Comparison of ENCODE assay signal across 25 cellular contexts in genomic region chr1:22313321-22313720, GRCh38.
DNase-seq lines count a peak whose midpoint lies in the region; ATAC-seq, FAIRE-seq and TF ChIP-seq lines count a peak whose summit lies in the region.
"Had no signal": no experiment of that assay in that cellular context is flagged by ENCODE, and none has a peak within 500 bp of the region (broad histone marks: within the 10 kb centered on the region; RNA-seq: fewer than 3 reads in every experiment).

No MANE protein-coding gene starts in this region.

- H3K23ac ChIP-seq in neuronal stem cell (ENCODE audit: low read depth, low read length, poor library complexity) = peak overlapping the region; percentile 76

- H3K4me3 Mint-ChIP-seq in CD8-positive, alpha-beta memory T cell = no peak overlapping the region
- H3K4me3 Mint-ChIP-seq: B cell; CD8-positive, alpha-beta T cell; GM23338; HFFc6; IgD-negative memory B cell had no signal

- H3K4ac ChIP-seq in neuronal stem cell (ENCODE audit: low read length) = no peak overlapping the region

- H3K27ac Mint-ChIP-seq in CD8-positive, alpha-beta memory T cell = no peak overlapping the region
- H3K27ac Mint-ChIP-seq: B cell; CD8-positive, alpha-beta T cell; GM23338; HFFc6 had no signal

- no peak overlapping the region for H2BK15ac ChIP-seq in neuronal stem cell (ENCODE audit: low read length)

- FAIRE-seq in kidney (lab: Jason Lieb, UNC) = no peak
- FAIRE-seq: GM12878, GM19239, HTR-8/SVneo had no signal

- no peak overlapping the region for H4K8ac ChIP-seq in neuronal stem cell (ENCODE audit: low read depth, low read length)

- H3K36me3 Mint-ChIP-seq in CD8-positive, alpha-beta memory T cell = no peaks in the 10 kb centered on the region
- H3K36me3 Mint-ChIP-seq: CD8-positive, alpha-beta T cell; IgD-negative memory B cell had no signal

- TF ChIP-seq CTCF in kidney (IDR thresholded peaks at IDR 0.05; ENCODE audit: borderline replicate concordance, extremely low read depth, insufficient read depth) (no peak), vagina (IDR thresholded peaks at IDR 0.05) (no peak)

- H3K9me3 Mint-ChIP-seq in CD8-positive, alpha-beta memory T cell = peaks cover 0 to 7% (median 4%) of the 10 kb centered on the region in 5 donors
- H3K9me3 Mint-ChIP-seq: CD8-positive, alpha-beta T cell; GM23338; HFFc6 had no signal

- no peak overlapping the region for H3K27ac ChIP-seq in kidney (ENCODE audit: low read depth in 2 of 2, low read length in 2 of 2)
- H3K27ac ChIP-seq in neuronal stem cell (replicated peaks; ENCODE audit: low read length) = no peak overlapping the region
- H3K27ac ChIP-seq in vagina = no peak overlapping the region
- H3K27ac ChIP-seq in CD8-positive, alpha-beta memory T cell (ENCODE audit: low read depth, low read length) = no peak overlapping the region
- H3K27ac ChIP-seq: BLaER1 treated with 17β-estradiol and CSF1 and Interleukin-3, amounts not matched to agents 10 nM and 100 nM had no signal

- no peaks in the 10 kb centered on the region for H3K79me1 ChIP-seq in neuronal stem cell (ENCODE audit: low read depth, low read length)

- intact Hi-C loops in kidney (cut with DNase I) (no loop called here), vagina (cut with DNase I) (no loop called here), Right ventricle myocardium inferior (cut with DNase I) (no loop called here)

- no peak overlapping the region for H2AK5ac ChIP-seq in neuronal stem cell (ENCODE audit: low read depth, low read length)

- H3K4me3 ChIP-seq in kidney (ENCODE audit: low read length in 2 of 2) = no peak overlapping the region
- H3K4me3 ChIP-seq in neuronal stem cell (ENCODE audit: low read length in 2 of 2) = no peak overlapping the region
- no peak overlapping the region for H3K4me3 ChIP-seq in vagina
- H3K4me3 ChIP-seq in CD8-positive, alpha-beta memory T cell (ENCODE audit: low read length) = no peak overlapping the region
- H3K4me3 ChIP-seq: BLaER1 treated with 17β-estradiol and CSF1 and Interleukin-3, amounts not matched to agents 10 nM and 100 nM; GM12878; GM23338 had no signal

- H3K27me3 ChIP-seq in neuronal stem cell (ENCODE audit: control insufficient read depth in 3 of 3, insufficient read depth in 3 of 3, low read depth in 1 of 3, low read length in 3 of 3) (no peaks in the 10 kb centered on the region), vagina (no peaks in the 10 kb centered on the region)
- no peaks in the 10 kb centered on the region for H3K27me3 ChIP-seq in CD8-positive, alpha-beta memory T cell (ENCODE audit: insufficient read depth, low read length, poor library complexity, severe bottlenecking)
- H3K27me3 ChIP-seq: BLaER1 treated with 17β-estradiol and CSF1 and Interleukin-3, amounts not matched to agents 10 nM and 100 nM had no signal

- no peak overlapping the region for H2AFZ ChIP-seq in neuronal stem cell (ENCODE audit: low read length)
- H2AFZ ChIP-seq: GM23338 had no signal

- DNase-seq in activated CD8-positive, alpha-beta memory T cell treated with anti-CD3 and anti-CD28 coated beads for 24 hours = peak; percentile 30
- DNase-seq in activated CD8-positive, alpha-beta memory T cell treated with anti-CD3 and anti-CD28 coated beads, Interleukin-2, amount 50 U/mL, for 48 hours = no peak
- peak; percentile 38 for DNase-seq in kidney
- no peak for DNase-seq in neuronal stem cell (ENCODE audit: low spot score)
- DNase-seq in vagina (ENCODE audit: extremely low spot score in 2 of 2) = peak; percentile 47 to 52
- no peak for DNase-seq in activated CD4-positive, alpha-beta T cell treated with anti-CD3 and anti-CD28 coated beads for 48 hours
- DNase-seq in CD8-positive, alpha-beta memory T cell = no peak
- no peak for DNase-seq in Right ventricle myocardium inferior (ENCODE audit: missing footprints)
- DNase-seq: 8988T, COR-L47, DMS 273 treated with DMSO at 0.1 percent for 48 hours, DMS53, DND-41, EL, H7, HFFc6 had no signal

- H2BK5ac ChIP-seq in neuronal stem cell (ENCODE audit: low read length) = no peak overlapping the region

- CTCF ChIA-PET in CD8-positive, alpha-beta memory T cell (lab: Charles Lee) = no interaction called here

- H4K91ac ChIP-seq in neuronal stem cell (ENCODE audit: low read depth, low read length, poor library complexity) = no peak overlapping the region

- TF ChIP-seq POLR2A in vagina (IDR thresholded peaks at IDR 0.05) = no peak

- peak overlapping the region; percentile 77 for H3K18ac ChIP-seq in neuronal stem cell (ENCODE audit: low read length)

- no peaks in the 10 kb centered on the region for H3K4me1 ChIP-seq in kidney (ENCODE audit: control insufficient read depth in 1 of 2, insufficient read depth in 1 of 2, low read depth in 1 of 2, low read length in 2 of 2)
- H3K4me1 ChIP-seq in neuronal stem cell (ENCODE audit: control insufficient read depth in 2 of 2, insufficient read depth in 1 of 2, low read depth in 1 of 2, low read length in 2 of 2) = peaks cover 4 to 7% of the 10 kb centered on the region in 2 donors
- no peaks in the 10 kb centered on the region for H3K4me1 ChIP-seq in vagina
- H3K4me1 ChIP-seq in CD8-positive, alpha-beta memory T cell (ENCODE audit: insufficient read depth, low read length) = no peaks in the 10 kb centered on the region

- H2BK120ac ChIP-seq in neuronal stem cell (ENCODE audit: low read depth, low read length) = no peak overlapping the region

- POLR2A ChIA-PET in CD8-positive, alpha-beta memory T cell (lab: Charles Lee) = no interaction called here

- no CpG with 5 or more reads among the region's 8 CpGs for WGBS in neuronal stem cell (ENCODE audit: extremely low coverage in 2 of 2, insufficient read length in 2 of 2, insufficient replicate concordance in 1 of 2), 2 donors

- H3K36me3 ChIP-seq in kidney (ENCODE audit: control insufficient read depth in 1 of 2, insufficient read depth in 2 of 2, low read length in 2 of 2) (no peaks in the 10 kb centered on the region), neuronal stem cell (replicated peaks in 1 of 2; ENCODE audit: control insufficient read depth in 2 of 2, insufficient read depth in 2 of 2, low read length in 2 of 2) (no peaks in the 10 kb centered on the region), vagina (no peaks in the 10 kb centered on the region)
- H3K36me3 ChIP-seq in CD8-positive, alpha-beta memory T cell (ENCODE audit: insufficient read depth, low read length) = no peaks in the 10 kb centered on the region
- H3K36me3 ChIP-seq: BLaER1 treated with 17β-estradiol and CSF1 and Interleukin-3, amounts not matched to agents 10 nM and 100 nM had no signal

- no peaks in the 10 kb centered on the region for H3K4me1 Mint-ChIP-seq in CD8-positive, alpha-beta memory T cell
- H3K4me1 Mint-ChIP-seq: B cell, IgD-negative memory B cell had no signal

- H3K9me3 ChIP-seq in kidney (ENCODE audit: control insufficient read depth in 1 of 2, low read length in 2 of 2) (no peaks in the 10 kb centered on the region), neuronal stem cell (replicated peaks in 1 of 2; ENCODE audit: control insufficient read depth in 2 of 2, insufficient read depth in 1 of 2, low read depth in 1 of 2, low read length in 2 of 2) (no peaks in the 10 kb centered on the region), vagina (no peaks in the 10 kb centered on the region)
- no peaks in the 10 kb centered on the region for H3K9me3 ChIP-seq in CD8-positive, alpha-beta memory T cell (ENCODE audit: low read length)

- H3K9ac ChIP-seq in kidney (ENCODE audit: low read length in 2 of 2) (no peak overlapping the region), neuronal stem cell (ENCODE audit: low read depth, low read length, poor library complexity) (peak overlapping the region; percentile 3)
- H3K9ac ChIP-seq: BLaER1 treated with 17β-estradiol and CSF1 and Interleukin-3, amounts not matched to agents 10 nM and 100 nM had no signal

- H3K14ac ChIP-seq in neuronal stem cell (ENCODE audit: low read length) = no peak overlapping the region

- no peak overlapping the region for H2BK12ac ChIP-seq in neuronal stem cell (ENCODE audit: low read length)

- peaks cover 17 to 39% of the 10 kb centered on the region in 2 donors for H3K27me3 Mint-ChIP-seq in CD8-positive, alpha-beta memory T cell

- ATAC-seq in Right ventricle myocardium inferior = no peak
- ATAC-seq: CD8-positive, alpha-beta T cell; GM12878; GM23338; HCT116 had no signal

- no peak overlapping the region for H3K4me2 ChIP-seq in neuronal stem cell (ENCODE audit: insufficient read depth, low read length, poor library complexity, severe bottlenecking)
- H3K4me2 ChIP-seq: BLaER1 treated with 17β-estradiol and CSF1 and Interleukin-3, amounts not matched to agents 10 nM and 100 nM; GM23338 had no signal

Comparison
In these comparisons a context has a peak if more than half of its experiments do, and no peak if none do; other contexts are left out.
1. DNase-seq: peak in activated CD8-positive, alpha-beta memory T cell treated with anti-CD3 and anti-CD28 coated beads for 24 hours (single experiment), kidney (single experiment) and vagina (2 of 2); none in activated CD8-positive, alpha-beta memory T cell treated with anti-CD3 and anti-CD28 coated beads, Interleukin-2, amount 50 U/mL, for 48 hours (single experiment), neuronal stem cell (single experiment), activated CD4-positive, alpha-beta T cell treated with anti-CD3 and anti-CD28 coated beads for 48 hours (single experiment), CD8-positive, alpha-beta memory T cell (0 of 5) and Right ventricle myocardium inferior (single experiment).